In genomic region chr7:40655426-40655825, GRCh38 we compare ENCODE assay signal across 3 cellular contexts.
"Had no signal": no experiment of that assay in that cellular context is flagged by ENCODE, and none has a peak within 500 bp of the region (broad histone marks: within the 10 kb centered on the region; RNA-seq: fewer than 3 reads in every experiment).

No MANE protein-coding gene starts in this region.

- H3K4me3 ChIP-seq: GM12878 had no signal

- DNase-seq: GDM1, GF-D8 had no signal

- ATAC-seq: GM12878 had no signal
